ENCODE assay signal across 3 cellular contexts in the genomic region with DNA sequence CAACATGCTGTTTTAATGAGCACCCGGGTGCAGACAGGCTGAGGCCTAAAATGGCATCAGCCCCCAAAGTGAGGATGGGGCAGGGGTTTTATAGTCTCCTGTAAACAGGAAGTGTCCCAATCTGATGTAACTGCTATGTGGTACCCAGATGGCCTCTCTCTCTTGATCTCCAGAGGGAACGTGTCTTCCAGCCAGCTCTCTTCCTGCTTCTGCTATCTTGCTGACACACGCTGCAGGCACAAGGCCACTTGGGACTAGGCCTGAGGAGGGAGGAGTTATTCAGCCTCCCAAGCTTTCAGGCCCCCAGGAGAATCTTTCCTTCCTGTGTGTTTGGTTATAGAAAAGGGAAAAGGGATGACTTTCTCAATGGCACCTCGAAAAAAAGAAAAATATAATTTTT.
TF ChIP-seq lines count a peak whose summit lies in the region.

No MANE protein-coding gene starts in this region.

TF ChIP-seq in GM23338, 12 proteins besides CTCF, POLR2A, EP300 and RAD21:
- TF ChIP-seq, protein P1, sequence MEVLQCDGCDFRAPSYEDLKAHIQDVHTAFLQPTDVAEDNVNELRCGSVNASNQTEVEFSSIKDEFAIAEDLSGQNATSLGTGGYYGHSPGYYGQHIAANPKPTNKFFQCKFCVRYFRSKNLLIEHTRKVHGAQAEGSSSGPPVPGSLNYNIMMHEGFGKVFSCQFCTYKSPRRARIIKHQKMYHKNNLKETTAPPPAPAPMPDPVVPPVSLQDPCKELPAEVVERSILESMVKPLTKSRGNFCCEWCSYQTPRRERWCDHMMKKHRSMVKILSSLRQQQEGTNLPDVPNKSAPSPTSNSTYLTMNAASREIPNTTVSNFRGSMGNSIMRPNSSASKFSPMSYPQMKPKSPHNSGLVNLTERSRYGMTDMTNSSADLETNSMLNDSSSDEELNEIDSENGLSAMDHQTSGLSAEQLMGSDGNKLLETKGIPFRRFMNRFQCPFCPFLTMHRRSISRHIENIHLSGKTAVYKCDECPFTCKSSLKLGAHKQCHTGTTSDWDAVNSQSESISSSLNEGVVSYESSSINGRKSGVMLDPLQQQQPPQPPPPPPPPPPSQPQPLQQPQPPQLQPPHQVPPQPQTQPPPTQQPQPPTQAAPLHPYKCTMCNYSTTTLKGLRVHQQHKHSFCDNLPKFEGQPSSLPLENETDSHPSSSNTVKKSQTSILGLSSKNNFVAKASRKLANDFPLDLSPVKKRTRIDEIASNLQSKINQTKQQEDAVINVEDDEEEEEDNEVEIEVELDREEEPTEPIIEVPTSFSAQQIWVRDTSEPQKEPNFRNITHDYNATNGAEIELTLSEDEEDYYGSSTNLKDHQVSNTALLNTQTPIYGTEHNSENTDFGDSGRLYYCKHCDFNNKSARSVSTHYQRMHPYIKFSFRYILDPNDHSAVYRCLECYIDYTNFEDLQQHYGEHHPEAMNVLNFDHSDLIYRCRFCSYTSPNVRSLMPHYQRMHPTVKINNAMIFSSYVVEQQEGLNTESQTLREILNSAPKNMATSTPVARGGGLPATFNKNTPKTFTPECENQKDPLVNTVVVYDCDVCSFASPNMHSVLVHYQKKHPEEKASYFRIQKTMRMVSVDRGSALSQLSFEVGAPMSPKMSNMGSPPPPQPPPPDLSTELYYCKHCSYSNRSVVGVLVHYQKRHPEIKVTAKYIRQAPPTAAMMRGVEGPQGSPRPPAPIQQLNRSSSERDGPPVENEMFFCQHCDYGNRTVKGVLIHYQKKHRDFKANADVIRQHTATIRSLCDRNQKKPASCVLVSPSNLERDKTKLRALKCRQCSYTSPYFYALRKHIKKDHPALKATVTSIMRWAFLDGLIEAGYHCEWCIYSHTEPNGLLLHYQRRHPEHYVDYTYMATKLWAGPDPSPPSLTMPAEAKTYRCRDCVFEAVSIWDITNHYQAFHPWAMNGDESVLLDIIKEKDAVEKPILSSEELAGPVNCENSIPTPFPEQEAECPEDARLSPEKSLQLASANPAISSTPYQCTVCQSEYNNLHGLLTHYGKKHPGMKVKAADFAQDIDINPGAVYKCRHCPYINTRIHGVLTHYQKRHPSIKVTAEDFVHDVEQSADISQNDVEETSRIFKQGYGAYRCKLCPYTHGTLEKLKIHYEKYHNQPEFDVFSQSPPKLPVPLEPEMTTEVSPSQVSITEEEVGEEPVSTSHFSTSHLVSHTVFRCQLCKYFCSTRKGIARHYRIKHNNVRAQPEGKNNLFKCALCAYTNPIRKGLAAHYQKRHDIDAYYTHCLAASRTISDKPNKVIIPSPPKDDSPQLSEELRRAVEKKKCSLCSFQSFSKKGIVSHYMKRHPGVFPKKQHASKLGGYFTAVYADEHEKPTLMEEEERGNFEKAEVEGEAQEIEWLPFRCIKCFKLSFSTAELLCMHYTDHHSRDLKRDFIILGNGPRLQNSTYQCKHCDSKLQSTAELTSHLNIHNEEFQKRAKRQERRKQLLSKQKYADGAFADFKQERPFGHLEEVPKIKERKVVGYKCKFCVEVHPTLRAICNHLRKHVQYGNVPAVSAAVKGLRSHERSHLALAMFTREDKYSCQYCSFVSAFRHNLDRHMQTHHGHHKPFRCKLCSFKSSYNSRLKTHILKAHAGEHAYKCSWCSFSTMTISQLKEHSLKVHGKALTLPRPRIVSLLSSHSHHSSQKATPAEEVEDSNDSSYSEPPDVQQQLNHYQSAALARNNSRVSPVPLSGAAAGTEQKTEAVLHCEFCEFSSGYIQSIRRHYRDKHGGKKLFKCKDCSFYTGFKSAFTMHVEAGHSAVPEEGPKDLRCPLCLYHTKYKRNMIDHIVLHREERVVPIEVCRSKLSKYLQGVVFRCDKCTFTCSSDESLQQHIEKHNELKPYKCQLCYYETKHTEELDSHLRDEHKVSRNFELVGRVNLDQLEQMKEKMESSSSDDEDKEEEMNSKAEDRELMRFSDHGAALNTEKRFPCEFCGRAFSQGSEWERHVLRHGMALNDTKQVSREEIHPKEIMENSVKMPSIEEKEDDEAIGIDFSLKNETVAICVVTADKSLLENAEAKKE (CRISPR knock-in tag; IDR thresholded peaks at IDR 0.05), result no peak
- TF ChIP-seq CREB1 (CRISPR knock-in tag; IDR thresholded peaks at IDR 0.05; ENCODE audit: low read depth) (no peak), ZNF331 (CRISPR knock-in tag; IDR thresholded peaks at IDR 0.05; ENCODE audit: low read depth) (no peak), JUNB (IDR thresholded peaks at IDR 0.05; ENCODE audit: unreplicated experiment) (no peak), ZNF114 (CRISPR knock-in tag; IDR thresholded peaks at IDR 0.05) (no peak), NANOG (IDR thresholded peaks at IDR 0.05; ENCODE audit: borderline replicate concordance) (no peak), EZH2 (IDR thresholded peaks at IDR 0.05; ENCODE audit: low read depth, unreplicated experiment) (no peak)

TF ChIP-seq in WTC11, 78 proteins besides CTCF, POLR2A, EP300 and RAD21:
- no peak for TF ChIP-seq EMX1 (CRISPR knock-in tag; IDR thresholded peaks at IDR 0.05)
- TF ChIP-seq, protein P2, sequence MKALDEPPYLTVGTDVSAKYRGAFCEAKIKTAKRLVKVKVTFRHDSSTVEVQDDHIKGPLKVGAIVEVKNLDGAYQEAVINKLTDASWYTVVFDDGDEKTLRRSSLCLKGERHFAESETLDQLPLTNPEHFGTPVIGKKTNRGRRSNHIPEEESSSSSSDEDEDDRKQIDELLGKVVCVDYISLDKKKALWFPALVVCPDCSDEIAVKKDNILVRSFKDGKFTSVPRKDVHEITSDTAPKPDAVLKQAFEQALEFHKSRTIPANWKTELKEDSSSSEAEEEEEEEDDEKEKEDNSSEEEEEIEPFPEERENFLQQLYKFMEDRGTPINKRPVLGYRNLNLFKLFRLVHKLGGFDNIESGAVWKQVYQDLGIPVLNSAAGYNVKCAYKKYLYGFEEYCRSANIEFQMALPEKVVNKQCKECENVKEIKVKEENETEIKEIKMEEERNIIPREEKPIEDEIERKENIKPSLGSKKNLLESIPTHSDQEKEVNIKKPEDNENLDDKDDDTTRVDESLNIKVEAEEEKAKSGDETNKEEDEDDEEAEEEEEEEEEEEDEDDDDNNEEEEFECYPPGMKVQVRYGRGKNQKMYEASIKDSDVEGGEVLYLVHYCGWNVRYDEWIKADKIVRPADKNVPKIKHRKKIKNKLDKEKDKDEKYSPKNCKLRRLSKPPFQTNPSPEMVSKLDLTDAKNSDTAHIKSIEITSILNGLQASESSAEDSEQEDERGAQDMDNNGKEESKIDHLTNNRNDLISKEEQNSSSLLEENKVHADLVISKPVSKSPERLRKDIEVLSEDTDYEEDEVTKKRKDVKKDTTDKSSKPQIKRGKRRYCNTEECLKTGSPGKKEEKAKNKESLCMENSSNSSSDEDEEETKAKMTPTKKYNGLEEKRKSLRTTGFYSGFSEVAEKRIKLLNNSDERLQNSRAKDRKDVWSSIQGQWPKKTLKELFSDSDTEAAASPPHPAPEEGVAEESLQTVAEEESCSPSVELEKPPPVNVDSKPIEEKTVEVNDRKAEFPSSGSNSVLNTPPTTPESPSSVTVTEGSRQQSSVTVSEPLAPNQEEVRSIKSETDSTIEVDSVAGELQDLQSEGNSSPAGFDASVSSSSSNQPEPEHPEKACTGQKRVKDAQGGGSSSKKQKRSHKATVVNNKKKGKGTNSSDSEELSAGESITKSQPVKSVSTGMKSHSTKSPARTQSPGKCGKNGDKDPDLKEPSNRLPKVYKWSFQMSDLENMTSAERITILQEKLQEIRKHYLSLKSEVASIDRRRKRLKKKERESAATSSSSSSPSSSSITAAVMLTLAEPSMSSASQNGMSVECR (CRISPR knock-in tag; IDR thresholded peaks at IDR 0.05; ENCODE audit: borderline replicate concordance), result no peak
- TF ChIP-seq ZBTB21 (CRISPR knock-in tag; IDR thresholded peaks at IDR 0.05; ENCODE audit: borderline replicate concordance), result no peak
- no peak for TF ChIP-seq NR3C1 (CRISPR knock-in tag; conservative IDR thresholded peaks at IDR 0.05; ENCODE audit: low read depth)

TF ChIP-seq in HepG2, 621 proteins besides CTCF, POLR2A, EP300 and RAD21:
- no peak for TF ChIP-seq JARID2 (CRISPR knock-in tag; IDR thresholded peaks at IDR 0.05; ENCODE audit: insufficient replicate concordance)
- no peak for TF ChIP-seq TCF12 (IDR thresholded peaks at IDR 0.05)
- no peak for TF ChIP-seq TCF12 (CRISPR knock-in tag; IDR thresholded peaks at IDR 0.05)
- TF ChIP-seq ZNF850 (CRISPR knock-in tag; conservative IDR thresholded peaks at IDR 0.05), result no peak
- TF ChIP-seq SALL1 (CRISPR knock-in tag; IDR thresholded peaks at IDR 0.05), result no peak
- TF ChIP-seq ZNF7 (CRISPR knock-in tag; IDR thresholded peaks at IDR 0.05), result no peak
- TF ChIP-seq CENPX (CRISPR knock-in tag; IDR thresholded peaks at IDR 0.05), result no peak
- no peak for TF ChIP-seq ZNF678 (CRISPR knock-in tag; IDR thresholded peaks at IDR 0.05)
